8 cellular contexts compared by ENCODE assay signal in genomic region chr5:151213803-151214613, GRCh38. TPM values are rescaled to one million over a fixed set of nuclear protein-coding genes. Genes with fewer than 3 reads are reported as not detected.
DNase-seq lines count a peak whose midpoint lies in the region; ATAC-seq and TF ChIP-seq lines count a peak whose summit lies in the region.

No MANE protein-coding gene starts in this region.

- H3K9me3 Mint-ChIP-seq in activated T-cell treated with anti-CD3 and anti-CD28 coated beads, Interleukin-2, amount 50 U/mL, for 24 hours = no peaks in the 10 kb centered on the region

- ATAC-seq in GM18498 (IDR thresholded peaks at IDR 0.05; ENCODE audit: unreplicated experiment) = peak; percentile 86
- peak; percentile 79 for ATAC-seq in HG02678 (IDR thresholded peaks at IDR 0.05; ENCODE audit: unreplicated experiment)
- ATAC-seq in foreskin keratinocyte = peak; percentile 52
- ATAC-seq in sciatic nerve = peak; percentile 95

- no peaks in the 10 kb centered on the region for H3K27me3 ChIP-seq in foreskin keratinocyte

- peak overlapping the region; percentile 82 for H3K4me3 Mint-ChIP-seq in activated T-cell treated with anti-CD3 and anti-CD28 coated beads, Interleukin-2, amount 50 U/mL, for 24 hours

- TF ChIP-seq CTCF in foreskin keratinocyte (conservative IDR thresholded peaks at IDR 0.05) = no peak

- peak; percentile 95 to 99 for DNase-seq in NOMO-1 (lab: John Stamatoyannopoulos, UW; ENCODE audit: unreplicated experiment in 2 of 2)
- DNase-seq in activated T-cell treated with anti-CD3 and anti-CD28 coated beads, Interleukin-2, amount 50 U/mL, for 24 hours = peak; percentile 83
- DNase-seq in foreskin keratinocyte = peak in 1 of 2 donors; percentile 15
- DNase-seq in sciatic nerve (ENCODE audit: low spot score) = peak; percentile 82
- no peak for DNase-seq in NCI-H187 treated with DMSO at 0.1 percent for 48 hours (lab: John Stamatoyannopoulos, UW)
- no peak for DNase-seq in DMS53 (lab: John Stamatoyannopoulos, UW)

- intact Hi-C loops in sciatic nerve (cut with DNase I) = no loop called here

- H3K27me3 Mint-ChIP-seq in activated T-cell treated with anti-CD3 and anti-CD28 coated beads, Interleukin-2, amount 50 U/mL, for 24 hours = no peaks in the 10 kb centered on the region

- peaks cover 5% of the 10 kb centered on the region for H3K4me1 ChIP-seq in foreskin keratinocyte

- H3K27ac Mint-ChIP-seq in activated T-cell treated with anti-CD3 and anti-CD28 coated beads, Interleukin-2, amount 50 U/mL, for 24 hours = peak overlapping the region; percentile 97

- peaks cover 57% of the 10 kb centered on the region for H3K36me3 Mint-ChIP-seq in activated T-cell treated with anti-CD3 and anti-CD28 coated beads, Interleukin-2, amount 50 U/mL, for 24 hours (ENCODE audit: low read depth)

- no peak overlapping the region for H3K27ac ChIP-seq in foreskin keratinocyte

- H3K4me1 Mint-ChIP-seq in activated T-cell treated with anti-CD3 and anti-CD28 coated beads, Interleukin-2, amount 50 U/mL, for 24 hours (ENCODE audit: low read depth) = peaks cover 88% of the 10 kb centered on the region

RNA-seq across cellular contexts. Expression of gene CCDC69, which starts 9.9 kb away (rescaled TPM):
- 4.3 and 6.1 TPM in 2 replicates for total RNA-seq in foreskin keratinocyte
- 3.5 and 4.2 TPM in 2 replicates for polyA plus RNA-seq in foreskin keratinocyte
- 45.8 TPM for total RNA-seq in sciatic nerve

RNA-seq across cellular contexts. Expression of gene GM2A, which starts 39.0 kb away (rescaled TPM):
- total RNA-seq in foreskin keratinocyte = 71.5 and 97.6 TPM in 2 replicates
- 42.1 and 69.5 TPM in 2 replicates for polyA plus RNA-seq in foreskin keratinocyte
- 41.9 TPM for total RNA-seq in sciatic nerve

RNA-seq across cellular contexts. Expression of gene ANXA6, which starts 56.4 kb away (rescaled TPM):
- 50.6 and 73.9 TPM in 2 replicates for total RNA-seq in foreskin keratinocyte
- polyA plus RNA-seq in foreskin keratinocyte = 42.5 and 60.6 TPM in 2 replicates
- total RNA-seq in sciatic nerve = 211 TPM

Comparison
In these comparisons a context has a peak if more than half of its experiments do, and no peak if none do; other contexts are left out.
1. DNase-seq: peak in NOMO-1 (2 of 2), activated T-cell treated with anti-CD3 and anti-CD28 coated beads, Interleukin-2, amount 50 U/mL, for 24 hours (single experiment) and sciatic nerve (single experiment); none in NCI-H187 treated with DMSO at 0.1 percent for 48 hours (single experiment) and DMS53 (single experiment).
2. Peak in every context shown above with its lines, with median percentiles within 50 percentile points of each other: ATAC-seq.